In the genomic region with DNA sequence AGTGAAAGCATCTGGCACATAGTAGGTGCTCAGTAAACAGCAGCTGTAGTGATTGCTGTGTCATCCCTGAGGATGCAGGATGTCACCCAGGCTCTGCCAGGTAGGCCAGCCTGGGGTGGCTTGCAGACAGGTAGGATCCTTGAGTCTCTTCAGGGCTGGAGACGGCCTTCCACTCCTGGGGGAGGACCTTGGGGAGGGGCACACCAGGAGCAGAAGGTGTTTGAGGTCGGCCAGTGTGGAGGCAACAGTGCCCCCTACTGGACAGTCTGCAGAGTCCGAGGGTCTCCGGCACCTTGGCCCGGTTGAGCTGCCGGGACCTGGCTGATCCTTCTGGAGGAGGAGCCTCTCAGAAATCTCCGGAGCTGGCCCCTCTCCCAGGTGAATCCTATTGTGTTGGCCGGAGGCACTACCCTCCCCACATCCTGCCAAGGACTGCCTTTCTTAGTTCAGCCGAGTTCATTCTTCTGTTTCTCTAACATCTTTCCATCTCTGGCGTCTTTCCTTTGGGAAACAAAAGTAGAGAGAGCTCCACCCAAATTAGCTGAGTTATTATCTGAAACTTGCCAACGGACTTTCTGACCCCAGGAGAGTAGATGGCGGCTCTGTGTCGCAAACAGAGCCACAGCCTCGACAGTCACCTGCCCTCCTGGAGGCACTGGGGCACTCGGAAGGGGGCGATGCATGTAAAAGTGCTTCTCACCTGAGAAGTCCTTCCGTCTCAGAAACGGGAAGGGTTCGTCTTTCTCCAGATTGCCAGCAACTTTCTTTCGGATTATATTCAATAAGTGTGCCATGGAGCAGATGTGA, we compare ENCODE assay signal across 9 cellular contexts. TPM values are rescaled to one million over a fixed set of nuclear protein-coding genes. Genes with fewer than 3 reads are reported as not detected.
DNase-seq lines count a peak whose midpoint lies in the region; ATAC-seq and TF ChIP-seq lines count a peak whose summit lies in the region.
"Had no signal": no experiment of that assay in that cellular context is flagged by ENCODE, and none has a peak within 500 bp of the region (broad histone marks: within the 10 kb centered on the region; RNA-seq: fewer than 3 reads in every experiment).

No MANE protein-coding gene starts in this region.

- POLR2A ChIA-PET in activated CD4-positive, alpha-beta memory T cell treated with anti-CD3 and anti-CD28 coated beads, Interleukin-2, amount 10 ng/mL, durations not matched to agents 7 days and 5 days (lab: Charles Lee) = no interaction called here

- peak; percentile 33 for DNase-seq in activated CD4-positive, alpha-beta memory T cell treated with anti-CD3 and anti-CD28 coated beads, Interleukin-2, amount 10 ng/mL, durations not matched to agents 7 days and 5 days
- DNase-seq in germinal center (ENCODE audit: low spot score) = peak; percentile 65
- DNase-seq in progenitor cell of endocrine pancreas (ENCODE audit: low spot score, unreplicated experiment) = no peak
- DNase-seq in DMS114 treated with DMSO at 0.1 percent for 48 hours (lab: John Stamatoyannopoulos, UW; ENCODE audit: unreplicated experiment) = no peak

- no peaks in the 10 kb centered on the region for H3K36me3 Mint-ChIP-seq in activated CD4-positive, alpha-beta memory T cell treated with anti-CD3 and anti-CD28 coated beads, Interleukin-2, amount 10 ng/mL, durations not matched to agents 7 days and 5 days (ENCODE audit: low read depth)
- H3K36me3 Mint-ChIP-seq in progenitor cell of endocrine pancreas (ENCODE audit: insufficient read depth) = no peaks in the 10 kb centered on the region

- H3K9me3 ChIP-seq in ES-I3 (ENCODE audit: control insufficient read depth, insufficient read depth, low read length) = no peaks in the 10 kb centered on the region
- H3K9me3 ChIP-seq: SJSA1 had no signal

- H3K4me1 ChIP-seq in ES-I3 (ENCODE audit: insufficient read depth, low read length) = peaks cover 13% of the 10 kb centered on the region; the same call in 1 of the 2 replicates
- H3K4me1 ChIP-seq: SJSA1 had no signal

- no peaks in the 10 kb centered on the region for H3K36me3 ChIP-seq in ES-I3 (ENCODE audit: insufficient read depth, low read length)
- H3K36me3 ChIP-seq: SJSA1 had no signal

- peak; percentile 69 for TF ChIP-seq CTCF in progenitor cell of endocrine pancreas (IDR thresholded peaks at IDR 0.05; ENCODE audit: unreplicated experiment)

- no peaks in the 10 kb centered on the region for H3K9me3 Mint-ChIP-seq in activated CD4-positive, alpha-beta memory T cell treated with anti-CD3 and anti-CD28 coated beads, Interleukin-2, amount 10 ng/mL, durations not matched to agents 7 days and 5 days
- no peaks in the 10 kb centered on the region for H3K9me3 Mint-ChIP-seq in progenitor cell of endocrine pancreas (ENCODE audit: low read depth)

- CTCF ChIA-PET in activated CD4-positive, alpha-beta memory T cell treated with anti-CD3 and anti-CD28 coated beads, Interleukin-2, amount 10 ng/mL, durations not matched to agents 7 days and 5 days (lab: Charles Lee) = interaction anchor here (0.5 to 1.5 kb wide), 7 partner anchors 10 to 672 kb away, joined by 3 to 5 read pairs (median 4); no protein-coding TSS in a partner anchor

- peaks cover 46% of the 10 kb centered on the region for H3K27me3 Mint-ChIP-seq in activated CD4-positive, alpha-beta memory T cell treated with anti-CD3 and anti-CD28 coated beads, Interleukin-2, amount 10 ng/mL, durations not matched to agents 7 days and 5 days
- H3K27me3 Mint-ChIP-seq in progenitor cell of endocrine pancreas = peaks cover 31% of the 10 kb centered on the region

- H3K4me1 Mint-ChIP-seq in activated CD4-positive, alpha-beta memory T cell treated with anti-CD3 and anti-CD28 coated beads, Interleukin-2, amount 10 ng/mL, durations not matched to agents 7 days and 5 days = no peaks in the 10 kb centered on the region
- peaks cover 17% of the 10 kb centered on the region for H3K4me1 Mint-ChIP-seq in progenitor cell of endocrine pancreas (ENCODE audit: low read depth)

- H3K27ac Mint-ChIP-seq in activated CD4-positive, alpha-beta memory T cell treated with anti-CD3 and anti-CD28 coated beads, Interleukin-2, amount 10 ng/mL, durations not matched to agents 7 days and 5 days = no peak overlapping the region
- H3K27ac Mint-ChIP-seq in progenitor cell of endocrine pancreas = no peak overlapping the region

- peak overlapping the region; percentile 68 for H3K9ac ChIP-seq in ES-I3 (ENCODE audit: low read depth, low read length)

- H3K4me3 Mint-ChIP-seq in activated CD4-positive, alpha-beta memory T cell treated with anti-CD3 and anti-CD28 coated beads, Interleukin-2, amount 10 ng/mL, durations not matched to agents 7 days and 5 days = no peak overlapping the region
- H3K4me3 Mint-ChIP-seq in progenitor cell of endocrine pancreas (ENCODE audit: low read depth) = no peak overlapping the region

- ATAC-seq in HG03442 (IDR thresholded peaks at IDR 0.05; ENCODE audit: unreplicated experiment) = peak; percentile 65
- no peak for ATAC-seq in HG02763 (IDR thresholded peaks at IDR 0.05; ENCODE audit: unreplicated experiment)
- ATAC-seq in HG02571 (IDR thresholded peaks at IDR 0.05; ENCODE audit: unreplicated experiment) = no peak

RNA-seq across cellular contexts. Expression of gene CLMN, which starts 41.9 kb away (rescaled TPM):
- total RNA-seq in activated CD4-positive, alpha-beta memory T cell treated with anti-CD3 and anti-CD28 coated beads, Interleukin-2, amount 10 ng/mL, durations not matched to agents 7 days and 5 days = under 1 TPM; 0.33 to 0.48 TPM
- total RNA-seq in progenitor cell of endocrine pancreas = 25.3 and 31.5 TPM in 2 replicates

Comparison
In these comparisons a context has a peak if more than half of its experiments do, and no peak if none do; other contexts are left out.
1. DNase-seq: peak in activated CD4-positive, alpha-beta memory T cell treated with anti-CD3 and anti-CD28 coated beads, Interleukin-2, amount 10 ng/mL, durations not matched to agents 7 days and 5 days (single experiment) and germinal center (single experiment); none in progenitor cell of endocrine pancreas (single experiment) and DMS114 treated with DMSO at 0.1 percent for 48 hours (single experiment).
2. RNA of gene CLMN, which starts 41.9 kb away (total RNA-seq): 25.3 to 31.5 TPM in progenitor cell of endocrine pancreas; 0.33 to 0.48 TPM in activated CD4-positive, alpha-beta memory T cell treated with anti-CD3 and anti-CD28 coated beads, Interleukin-2, amount 10 ng/mL, durations not matched to agents 7 days and 5 days; every median in the first group is over 10 times any median in the second.